ENCODE assay signal across 8 cellular contexts in the genomic region with DNA sequence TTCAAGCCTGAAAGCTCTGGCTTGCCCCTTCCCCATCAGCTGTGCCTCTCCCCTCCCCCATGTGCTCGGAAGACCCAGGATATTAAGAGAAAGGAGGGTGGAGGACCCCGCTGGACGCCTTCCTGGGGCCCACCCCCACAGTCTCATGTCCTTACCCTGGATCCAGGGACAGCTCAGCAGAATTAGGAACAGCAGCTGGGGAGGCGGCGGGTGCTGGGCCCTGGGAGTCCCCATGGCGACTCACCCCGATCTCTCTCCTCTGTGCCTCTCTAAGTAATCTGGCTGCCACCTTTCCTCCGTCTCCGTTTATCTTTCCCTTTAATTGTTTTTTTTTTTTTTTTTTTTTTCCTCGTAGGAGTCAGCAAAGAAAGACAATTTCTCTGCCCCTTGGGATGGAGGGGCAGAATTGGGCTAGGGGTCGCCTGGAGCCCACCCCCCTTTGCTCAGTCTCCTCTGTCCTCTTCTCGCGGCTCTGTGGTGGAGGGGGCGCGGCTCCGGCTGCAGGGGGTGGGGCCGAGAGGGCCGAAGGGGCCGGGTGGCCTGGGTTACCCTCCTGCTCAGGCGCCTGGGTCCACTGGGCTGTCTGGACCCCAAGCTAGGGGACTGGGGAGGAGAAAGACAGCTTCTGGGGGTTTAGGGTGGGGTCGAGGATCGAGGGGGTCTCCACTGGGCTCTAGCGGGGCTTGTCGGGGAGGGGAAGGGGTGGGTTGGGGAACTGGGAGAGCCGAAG. TPM values are rescaled to one million over a fixed set of nuclear protein-coding genes. Genes with fewer than 3 reads are reported as not detected.
DNase-seq lines count a peak whose midpoint lies in the region; ATAC-seq, FAIRE-seq and TF ChIP-seq lines count a peak whose summit lies in the region.

No MANE protein-coding gene starts in this region.

- H3K9ac ChIP-seq in keratinocyte (ENCODE audit: control insufficient read depth, extremely low read depth, insufficient read depth, low read length), result peak overlapping the region; percentile 50

- DNase-seq in AG04450 (ENCODE audit: low read depth, low spot score) (no peak), HEK293T (ENCODE audit: extremely low spot score) (peak; percentile 77), keratinocyte (ENCODE audit: low read depth, low spot score) (no peak), tibial artery (no peak), NOMO-1 treated with dmso at 0.1 percent for 144 hours (lab: John Stamatoyannopoulos, UW; ENCODE audit: unreplicated experiment) (no peak), HUDEP-2 (lab: John Stamatoyannopoulos, UW; ENCODE audit: unreplicated experiment in 76 of 76) (no peak)

- TF ChIP-seq CTCF in AG04450 (IDR thresholded peaks at IDR 0.05; ENCODE audit: low read depth, low read length) (no peak), VCaP (conservative IDR thresholded peaks at IDR 0.05) (no peak), keratinocyte (optimal IDR thresholded peaks at IDR 0.05 in 1 of 3, IDR thresholded peaks at IDR 0.05 in 1 of 3, conservative IDR thresholded peaks at IDR 0.05 in 1 of 3; ENCODE audit: extremely low read depth in 1 of 3, insufficient read depth in 2 of 3, low read length in 3 of 3) (no peak), tibial artery (IDR thresholded peaks at IDR 0.05) (no peak)

- H3K4me3 ChIP-seq in AG04450 (ENCODE audit: low read depth, low read length), result peak overlapping the region; percentile 60
- H3K4me3 ChIP-seq in keratinocyte (ENCODE audit: control insufficient read depth in 2 of 3, extremely low read depth in 1 of 3, insufficient read depth in 2 of 3, low read depth in 1 of 3, low read length in 3 of 3), result peak overlapping the region; percentile 46 to 60 (median 56)
- H3K4me3 ChIP-seq in tibial artery, result no peak overlapping the region

- H3K79me2 ChIP-seq in keratinocyte (ENCODE audit: control insufficient read depth, insufficient read depth, low read length), result no peaks in the 10 kb centered on the region

- CTCF ChIA-PET in AG04450 (lab: Charles Lee) (interaction anchor here (0.6 to 1.6 kb wide), 6 partner anchors 30 to 174 kb away, joined by 3 to 9 read pairs (median 4); no protein-coding TSS in a partner anchor), HEK293T (lab: Yijun Ruan, JAX) (interaction anchor here (0.6 to 1.8 kb wide), 5 partner anchors 12 to 116 kb away, joined by 3 to 10 read pairs (median 4); a partner anchor contains a TSS)

- no peak for FAIRE-seq in keratinocyte (lab: Jason Lieb, UNC)

- H3K4me1 ChIP-seq in keratinocyte (ENCODE audit: control insufficient read depth, extremely low read depth, insufficient read depth, low read length) (peaks cover 10% of the 10 kb centered on the region), tibial artery (peaks cover 0 to 26% (median 12%) of the 10 kb centered on the region in 4 donors)

- peak overlapping the region; percentile 19 for H2AFZ ChIP-seq in keratinocyte (ENCODE audit: control insufficient read depth, low read length)

- H3K9me3 ChIP-seq in AG04450 (ENCODE audit: control insufficient read depth, insufficient read depth, low read length) (no peaks in the 10 kb centered on the region), keratinocyte (ENCODE audit: control insufficient read depth, low read depth, low read length) (no peaks in the 10 kb centered on the region), tibial artery (no peaks in the 10 kb centered on the region)

- no peaks in the 10 kb centered on the region for H4K20me1 ChIP-seq in keratinocyte (ENCODE audit: control insufficient read depth, extremely low read depth, insufficient read depth, low read length)

- intact Hi-C loops in tibial artery (cut with DNase I; ENCODE audit: low total_unique reads), result no loop called here

- POLR2A ChIA-PET in AG04450 (lab: Yijun Ruan, JAX), result interaction anchor here (0.6 to 1.3 kb wide), 5 partner anchors 15 to 79 kb away, joined by 3 to 5 read pairs (median 4); a partner anchor contains a TSS
- POLR2A ChIA-PET in HEK293T (lab: Yijun Ruan, JAX), result interaction anchor here (0.7 to 4.9 kb wide), 21 partner anchors 9 to 1051 kb away, joined by 3 to 41 read pairs (median 4); a partner anchor contains a TSS

- no peaks in the 10 kb centered on the region for H3K9me1 ChIP-seq in keratinocyte (ENCODE audit: control insufficient read depth, extremely low read depth, insufficient read depth, low read length)

- H3K27me3 ChIP-seq in AG04450 (ENCODE audit: control insufficient read depth, insufficient read depth, low read length), result peaks cover 9% of the 10 kb centered on the region
- peaks cover 18% of the 10 kb centered on the region for H3K27me3 ChIP-seq in keratinocyte (ENCODE audit: control insufficient read depth, extremely low read depth, insufficient read depth, low read length)
- H3K27me3 ChIP-seq in tibial artery, result peaks cover 2 to 48% of the 10 kb centered on the region in 2 donors

- dilution Hi-C loops in keratinocyte (cut with MboI; ENCODE audit: extremely low pct_ligation_motif_present, low sequenced_read_pairs), result no loop called here

- H3K4me2 ChIP-seq in keratinocyte (ENCODE audit: control insufficient read depth, extremely low read depth, insufficient read depth, low read depth, low read length), result peak overlapping the region; percentile 80

- ATAC-seq in HG02798 (IDR thresholded peaks at IDR 0.05; ENCODE audit: poor library complexity, unreplicated experiment), result no peak

- H3K36me3 ChIP-seq in keratinocyte (ENCODE audit: control insufficient read depth in 2 of 2, extremely low read depth in 1 of 2, insufficient read depth in 2 of 2, low read length in 2 of 2) (no peaks in the 10 kb centered on the region), tibial artery (no peaks in the 10 kb centered on the region)

- H3K27ac ChIP-seq in AG04450 (ENCODE audit: low read depth, low read length) (peak overlapping the region; percentile 61), VCaP (peak overlapping the region; percentile 73), keratinocyte (ENCODE audit: control insufficient read depth, insufficient read depth, low read length) (no peak overlapping the region), tibial artery (no peak overlapping the region)

TF ChIP-seq in HEK293T, 16 proteins besides CTCF, POLR2A, EP300 and RAD21:
- TF ChIP-seq FOXM1 (IDR thresholded peaks at IDR 0.05; ENCODE audit: borderline replicate concordance) (no peak), BHLHE40 (IDR thresholded peaks at IDR 0.05; ENCODE audit: borderline replicate concordance) (no peak), CTBP1 (IDR thresholded peaks at IDR 0.05; ENCODE audit: borderline replicate concordance) (no peak), FOXA1 (IDR thresholded peaks at IDR 0.05) (no peak), L3MBTL2 (conservative IDR thresholded peaks at IDR 0.05) (no peak), ELF4 (IDR thresholded peaks at IDR 0.05) (no peak), NFRKB (IDR thresholded peaks at IDR 0.05) (no peak), FOXK2 (IDR thresholded peaks at IDR 0.05) (no peak), SUZ12 (IDR thresholded peaks at IDR 0.05) (no peak), LEF1 (IDR thresholded peaks at IDR 0.05; ENCODE audit: borderline replicate concordance) (no peak)
TF ChIP-seq in HEK293T: peak in this region for 0.

RNA-seq across cellular contexts. Expression of a gene that starts 0.4 kb away (rescaled TPM):
- polyA plus RNA-seq in AG04450 (2011; rRNA removed) (5.0 and 6.8 TPM in 2 replicates), keratinocyte (0.68 to 2.5 TPM (median 1.5 TPM) in 3 replicates)
- polyA minus RNA-seq in AG04450 (2011; rRNA and poly(A)+ RNA removed), result 1.9 and 2.4 TPM in 2 replicates
- 2.1 TPM for polyA plus RNA-seq in keratinocyte (2011; ENCODE audit: low read depth)
- polyA plus RNA-seq in keratinocyte (2011; cell fraction: cytosol; rRNA removed), result 0.77 and 1.6 TPM in 2 replicates
- polyA plus RNA-seq in keratinocyte (2011; cell fraction: nucleus; rRNA removed), result 6.8 and 11.2 TPM in 2 replicates
- polyA plus RNA-seq in keratinocyte (2012; ENCODE audit: low replicate concordance), result 4.4 and 6.1 TPM in 2 replicates
- 0.96 to 3.1 TPM (median 1.5 TPM) in 3 replicates for polyA minus RNA-seq in keratinocyte
- polyA minus RNA-seq in keratinocyte (2011; cell fraction: cytosol; rRNA and poly(A)+ RNA removed), result 5.6 TPM
- polyA minus RNA-seq in keratinocyte (2011; cell fraction: nucleus; rRNA and poly(A)+ RNA removed), result 9.5 and 10.9 TPM in 2 replicates

RNA-seq across cellular contexts. Expression of a gene that starts 1.3 kb away (rescaled TPM):
- polyA plus RNA-seq in AG04450 (2011; rRNA removed) (3.5 and 4.6 TPM in 2 replicates), keratinocyte (0.71 to 1.8 TPM (median 0.88 TPM) in 3 replicates)
- 1.00 and 2.5 TPM in 2 replicates for polyA minus RNA-seq in AG04450 (2011; rRNA and poly(A)+ RNA removed)
- polyA plus RNA-seq in keratinocyte (2011; ENCODE audit: low read depth), result not detected
- 0.68 and 3.2 TPM in 2 replicates for polyA plus RNA-seq in keratinocyte (2011; cell fraction: cytosol; rRNA removed)
- polyA plus RNA-seq in keratinocyte (2011; cell fraction: nucleus; rRNA removed), result 1.7 and 4.6 TPM in 2 replicates
- polyA plus RNA-seq in keratinocyte (2012; ENCODE audit: low replicate concordance), result 0.73 and 3.6 TPM in 2 replicates
- polyA minus RNA-seq in keratinocyte, result 0.16 to 2.9 TPM (median 0.26 TPM) in 3 replicates
- 3.6 TPM for polyA minus RNA-seq in keratinocyte (2011; cell fraction: cytosol; rRNA and poly(A)+ RNA removed)
- 0.95 and 1.6 TPM in 2 replicates for polyA minus RNA-seq in keratinocyte (2011; cell fraction: nucleus; rRNA and poly(A)+ RNA removed)

RNA-seq across cellular contexts. Expression of a gene that starts 27.1 kb away (rescaled TPM):
- 7.4 and 8.8 TPM in 2 replicates for polyA plus RNA-seq in AG04450 (2011; rRNA removed)
- polyA minus RNA-seq in AG04450 (2011; rRNA and poly(A)+ RNA removed), result 7.7 and 8.1 TPM in 2 replicates
- polyA plus RNA-seq in keratinocyte, result 8.2 to 12.1 TPM (median 9.2 TPM) in 3 replicates
- polyA plus RNA-seq in keratinocyte (2011; ENCODE audit: low read depth), result 4.7 TPM
- 6.6 and 11.0 TPM in 2 replicates for polyA plus RNA-seq in keratinocyte (2011; cell fraction: cytosol; rRNA removed)
- 40.0 and 45.6 TPM in 2 replicates for polyA plus RNA-seq in keratinocyte (2011; cell fraction: nucleus; rRNA removed)
- 6.7 and 15.8 TPM in 2 replicates for polyA plus RNA-seq in keratinocyte (2012; ENCODE audit: low replicate concordance)
- polyA minus RNA-seq in keratinocyte, result 10.2 to 12.8 TPM (median 10.7 TPM) in 3 replicates
- 7.5 TPM for polyA minus RNA-seq in keratinocyte (2011; cell fraction: cytosol; rRNA and poly(A)+ RNA removed)
- polyA minus RNA-seq in keratinocyte (2011; cell fraction: nucleus; rRNA and poly(A)+ RNA removed), result 11.4 and 12.6 TPM in 2 replicates

RNA-seq across cellular contexts. Expression of a gene that starts 35.9 kb away (rescaled TPM):
- polyA plus RNA-seq in AG04450 (2011; rRNA removed) (89.9 and 112 TPM in 2 replicates), keratinocyte (49.5 to 94.6 TPM (median 60.0 TPM) in 3 replicates)
- 41.5 and 53.3 TPM in 2 replicates for polyA minus RNA-seq in AG04450 (2011; rRNA and poly(A)+ RNA removed)
- polyA plus RNA-seq in keratinocyte (2011; ENCODE audit: low read depth), result 12.6 TPM
- 67.8 and 106 TPM in 2 replicates for polyA plus RNA-seq in keratinocyte (2011; cell fraction: cytosol; rRNA removed)
- polyA plus RNA-seq in keratinocyte (2011; cell fraction: nucleus; rRNA removed), result 65.0 and 79.3 TPM in 2 replicates
- polyA plus RNA-seq in keratinocyte (2012; ENCODE audit: low replicate concordance), result 50.5 and 67.6 TPM in 2 replicates
- polyA minus RNA-seq in keratinocyte, result 47.8 to 94.3 TPM (median 65.9 TPM) in 3 replicates
- 165 TPM for polyA minus RNA-seq in keratinocyte (2011; cell fraction: cytosol; rRNA and poly(A)+ RNA removed)
- 33.9 and 34.9 TPM in 2 replicates for polyA minus RNA-seq in keratinocyte (2011; cell fraction: nucleus; rRNA and poly(A)+ RNA removed)

Comparison
In these comparisons a context has a peak if more than half of its experiments do, and no peak if none do; other contexts are left out.
1. H3K27ac ChIP-seq: peak in AG04450 (single experiment) and VCaP (single experiment); none in keratinocyte (single experiment) and tibial artery (0 of 2).
2. H3K4me3 ChIP-seq: peak in AG04450 (single experiment) and keratinocyte (3 of 3); none in tibial artery (0 of 2).